2 cellular contexts compared by ENCODE assay signal in genomic region chr2:134009440-134009839, GRCh38.
TF ChIP-seq lines count a peak whose summit lies in the region.

No MANE protein-coding gene starts in this region.

TF ChIP-seq in GM23338, 12 proteins besides CTCF, POLR2A, EP300 and RAD21 (continued from another document):
- TF ChIP-seq, protein P1, sequence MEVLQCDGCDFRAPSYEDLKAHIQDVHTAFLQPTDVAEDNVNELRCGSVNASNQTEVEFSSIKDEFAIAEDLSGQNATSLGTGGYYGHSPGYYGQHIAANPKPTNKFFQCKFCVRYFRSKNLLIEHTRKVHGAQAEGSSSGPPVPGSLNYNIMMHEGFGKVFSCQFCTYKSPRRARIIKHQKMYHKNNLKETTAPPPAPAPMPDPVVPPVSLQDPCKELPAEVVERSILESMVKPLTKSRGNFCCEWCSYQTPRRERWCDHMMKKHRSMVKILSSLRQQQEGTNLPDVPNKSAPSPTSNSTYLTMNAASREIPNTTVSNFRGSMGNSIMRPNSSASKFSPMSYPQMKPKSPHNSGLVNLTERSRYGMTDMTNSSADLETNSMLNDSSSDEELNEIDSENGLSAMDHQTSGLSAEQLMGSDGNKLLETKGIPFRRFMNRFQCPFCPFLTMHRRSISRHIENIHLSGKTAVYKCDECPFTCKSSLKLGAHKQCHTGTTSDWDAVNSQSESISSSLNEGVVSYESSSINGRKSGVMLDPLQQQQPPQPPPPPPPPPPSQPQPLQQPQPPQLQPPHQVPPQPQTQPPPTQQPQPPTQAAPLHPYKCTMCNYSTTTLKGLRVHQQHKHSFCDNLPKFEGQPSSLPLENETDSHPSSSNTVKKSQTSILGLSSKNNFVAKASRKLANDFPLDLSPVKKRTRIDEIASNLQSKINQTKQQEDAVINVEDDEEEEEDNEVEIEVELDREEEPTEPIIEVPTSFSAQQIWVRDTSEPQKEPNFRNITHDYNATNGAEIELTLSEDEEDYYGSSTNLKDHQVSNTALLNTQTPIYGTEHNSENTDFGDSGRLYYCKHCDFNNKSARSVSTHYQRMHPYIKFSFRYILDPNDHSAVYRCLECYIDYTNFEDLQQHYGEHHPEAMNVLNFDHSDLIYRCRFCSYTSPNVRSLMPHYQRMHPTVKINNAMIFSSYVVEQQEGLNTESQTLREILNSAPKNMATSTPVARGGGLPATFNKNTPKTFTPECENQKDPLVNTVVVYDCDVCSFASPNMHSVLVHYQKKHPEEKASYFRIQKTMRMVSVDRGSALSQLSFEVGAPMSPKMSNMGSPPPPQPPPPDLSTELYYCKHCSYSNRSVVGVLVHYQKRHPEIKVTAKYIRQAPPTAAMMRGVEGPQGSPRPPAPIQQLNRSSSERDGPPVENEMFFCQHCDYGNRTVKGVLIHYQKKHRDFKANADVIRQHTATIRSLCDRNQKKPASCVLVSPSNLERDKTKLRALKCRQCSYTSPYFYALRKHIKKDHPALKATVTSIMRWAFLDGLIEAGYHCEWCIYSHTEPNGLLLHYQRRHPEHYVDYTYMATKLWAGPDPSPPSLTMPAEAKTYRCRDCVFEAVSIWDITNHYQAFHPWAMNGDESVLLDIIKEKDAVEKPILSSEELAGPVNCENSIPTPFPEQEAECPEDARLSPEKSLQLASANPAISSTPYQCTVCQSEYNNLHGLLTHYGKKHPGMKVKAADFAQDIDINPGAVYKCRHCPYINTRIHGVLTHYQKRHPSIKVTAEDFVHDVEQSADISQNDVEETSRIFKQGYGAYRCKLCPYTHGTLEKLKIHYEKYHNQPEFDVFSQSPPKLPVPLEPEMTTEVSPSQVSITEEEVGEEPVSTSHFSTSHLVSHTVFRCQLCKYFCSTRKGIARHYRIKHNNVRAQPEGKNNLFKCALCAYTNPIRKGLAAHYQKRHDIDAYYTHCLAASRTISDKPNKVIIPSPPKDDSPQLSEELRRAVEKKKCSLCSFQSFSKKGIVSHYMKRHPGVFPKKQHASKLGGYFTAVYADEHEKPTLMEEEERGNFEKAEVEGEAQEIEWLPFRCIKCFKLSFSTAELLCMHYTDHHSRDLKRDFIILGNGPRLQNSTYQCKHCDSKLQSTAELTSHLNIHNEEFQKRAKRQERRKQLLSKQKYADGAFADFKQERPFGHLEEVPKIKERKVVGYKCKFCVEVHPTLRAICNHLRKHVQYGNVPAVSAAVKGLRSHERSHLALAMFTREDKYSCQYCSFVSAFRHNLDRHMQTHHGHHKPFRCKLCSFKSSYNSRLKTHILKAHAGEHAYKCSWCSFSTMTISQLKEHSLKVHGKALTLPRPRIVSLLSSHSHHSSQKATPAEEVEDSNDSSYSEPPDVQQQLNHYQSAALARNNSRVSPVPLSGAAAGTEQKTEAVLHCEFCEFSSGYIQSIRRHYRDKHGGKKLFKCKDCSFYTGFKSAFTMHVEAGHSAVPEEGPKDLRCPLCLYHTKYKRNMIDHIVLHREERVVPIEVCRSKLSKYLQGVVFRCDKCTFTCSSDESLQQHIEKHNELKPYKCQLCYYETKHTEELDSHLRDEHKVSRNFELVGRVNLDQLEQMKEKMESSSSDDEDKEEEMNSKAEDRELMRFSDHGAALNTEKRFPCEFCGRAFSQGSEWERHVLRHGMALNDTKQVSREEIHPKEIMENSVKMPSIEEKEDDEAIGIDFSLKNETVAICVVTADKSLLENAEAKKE (CRISPR knock-in tag; IDR thresholded peaks at IDR 0.05): no peak
- TF ChIP-seq POLR2AphosphoS5 (IDR thresholded peaks at IDR 0.05; ENCODE audit: low read depth) (no peak), REST (IDR thresholded peaks at IDR 0.05; ENCODE audit: unreplicated experiment) (no peak), ZNF114 (CRISPR knock-in tag; IDR thresholded peaks at IDR 0.05) (no peak), ETS1 (IDR thresholded peaks at IDR 0.05) (no peak), NANOG (IDR thresholded peaks at IDR 0.05; ENCODE audit: borderline replicate concordance) (no peak), EZH2phosphoT487 (IDR thresholded peaks at IDR 0.05; ENCODE audit: unreplicated experiment) (no peak)
TF ChIP-seq in GM23338: peak in this region for 0.

TF ChIP-seq in WTC11, 78 proteins besides CTCF, POLR2A, EP300 and RAD21 (continued from another document):
- TF ChIP-seq, protein P2, sequence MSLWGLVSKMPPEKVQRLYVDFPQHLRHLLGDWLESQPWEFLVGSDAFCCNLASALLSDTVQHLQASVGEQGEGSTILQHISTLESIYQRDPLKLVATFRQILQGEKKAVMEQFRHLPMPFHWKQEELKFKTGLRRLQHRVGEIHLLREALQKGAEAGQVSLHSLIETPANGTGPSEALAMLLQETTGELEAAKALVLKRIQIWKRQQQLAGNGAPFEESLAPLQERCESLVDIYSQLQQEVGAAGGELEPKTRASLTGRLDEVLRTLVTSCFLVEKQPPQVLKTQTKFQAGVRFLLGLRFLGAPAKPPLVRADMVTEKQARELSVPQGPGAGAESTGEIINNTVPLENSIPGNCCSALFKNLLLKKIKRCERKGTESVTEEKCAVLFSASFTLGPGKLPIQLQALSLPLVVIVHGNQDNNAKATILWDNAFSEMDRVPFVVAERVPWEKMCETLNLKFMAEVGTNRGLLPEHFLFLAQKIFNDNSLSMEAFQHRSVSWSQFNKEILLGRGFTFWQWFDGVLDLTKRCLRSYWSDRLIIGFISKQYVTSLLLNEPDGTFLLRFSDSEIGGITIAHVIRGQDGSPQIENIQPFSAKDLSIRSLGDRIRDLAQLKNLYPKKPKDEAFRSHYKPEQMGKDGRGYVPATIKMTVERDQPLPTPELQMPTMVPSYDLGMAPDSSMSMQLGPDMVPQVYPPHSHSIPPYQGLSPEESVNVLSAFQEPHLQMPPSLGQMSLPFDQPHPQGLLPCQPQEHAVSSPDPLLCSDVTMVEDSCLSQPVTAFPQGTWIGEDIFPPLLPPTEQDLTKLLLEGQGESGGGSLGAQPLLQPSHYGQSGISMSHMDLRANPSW (CRISPR knock-in tag; conservative IDR thresholded peaks at IDR 0.05; ENCODE audit: low read depth): no peak
- no peak for TF ChIP-seq OVOL2 (CRISPR knock-in tag; IDR thresholded peaks at IDR 0.05; ENCODE audit: borderline replicate concordance)
- TF ChIP-seq ELF4 (CRISPR knock-in tag; IDR thresholded peaks at IDR 0.05; ENCODE audit: low read depth): no peak
- no peak for TF ChIP-seq GABPB1 (CRISPR knock-in tag; IDR thresholded peaks at IDR 0.05)
- no peak for TF ChIP-seq ZNF671 (CRISPR knock-in tag; IDR thresholded peaks at IDR 0.05)
- no peak for TF ChIP-seq IRF2 (CRISPR knock-in tag; IDR thresholded peaks at IDR 0.05; ENCODE audit: borderline replicate concordance, low read depth)
- TF ChIP-seq E2F4 (CRISPR knock-in tag; IDR thresholded peaks at IDR 0.05; ENCODE audit: borderline replicate concordance, low read depth): no peak
- TF ChIP-seq ZNF416 (CRISPR knock-in tag; IDR thresholded peaks at IDR 0.05): no peak
